In genomic region chr1:23743287-23744052, GRCh38 we compare ENCODE assay signal across 8 cellular contexts. TPM values are rescaled to one million over a fixed set of nuclear protein-coding genes. Genes with fewer than 3 reads are reported as not detected.
DNase-seq lines count a peak whose midpoint lies in the region; ATAC-seq and TF ChIP-seq lines count a peak whose summit lies in the region.

ELOA (plus strand) TSS chr1:23743471; CDS start chr1:23743504, 33 bp downstream.

- peak within 1 kb of the TSS; percentile 91 for H3K4me3 ChIP-seq in choroid plexus epithelial cell (ENCODE audit: low read depth, low read length)

- no peaks in the 10 kb centered on the region for H3K27me3 ChIP-seq in layer of hippocampus (ENCODE audit: control insufficient read depth, insufficient read depth, low read length)

- peak within 1 kb of the TSS; percentile 86 for H3K27ac ChIP-seq in layer of hippocampus (ENCODE audit: low read depth, low read length)

- peaks cover 18% of the 10 kb centered on the region for H3K36me3 Mint-ChIP-seq in activated CD4-positive, alpha-beta T cell treated with anti-CD3 and anti-CD28 coated beads for 36 hours (ENCODE audit: low read depth)

- peak within 1 kb of the TSS; percentile 87 for H3K4me3 Mint-ChIP-seq in activated CD4-positive, alpha-beta T cell treated with anti-CD3 and anti-CD28 coated beads for 36 hours

- CTCF ChIA-PET in activated CD4-positive, alpha-beta T cell treated with anti-CD3 and anti-CD28 coated beads for 36 hours (lab: Charles Lee) = interaction anchor here (0.6 to 4.1 kb wide), 12 partner anchors 9 to 401 kb away, joined by 3 to 23 read pairs (median 4); partner anchors contain the start of gene RPL11

- peak; percentile 35 to 74 for DNase-seq in NCI-H524 (lab: John Stamatoyannopoulos, UW)
- DNase-seq in NCI-H524 treated with DMSO at 0.1 percent for 48 hours (lab: John Stamatoyannopoulos, UW) = no peak
- peak; percentile 74 for DNase-seq in NCI-H226
- peak; percentile 88 for DNase-seq in activated CD4-positive, alpha-beta T cell treated with anti-CD3 and anti-CD28 coated beads for 36 hours
- peak; percentile 62 for DNase-seq in choroid plexus epithelial cell (ENCODE audit: low read depth)
- peak; percentile 55 to 74 for DNase-seq in stimulated activated CD4-positive, alpha-beta T cell treated with anti-CD3 and anti-CD28 coated beads, Interleukin-1b, Interleukin-23, amount 100 ng/mL, for 4 hours (ENCODE audit: low read depth in 2 of 2)

- H3K27me3 Mint-ChIP-seq in activated CD4-positive, alpha-beta T cell treated with anti-CD3 and anti-CD28 coated beads for 36 hours = no peaks in the 10 kb centered on the region

- ATAC-seq in HG02885 (IDR thresholded peaks at IDR 0.05; ENCODE audit: poor library complexity, unreplicated experiment) = peak; percentile 81
- ATAC-seq in activated CD4-positive, alpha-beta T cell treated with anti-CD3 and anti-CD28 coated beads for 36 hours = peak; percentile 94

- no peak for TF ChIP-seq CTCF in choroid plexus epithelial cell (conservative IDR thresholded peaks at IDR 0.05; ENCODE audit: low read depth, low read length)

- H3K4me1 Mint-ChIP-seq in activated CD4-positive, alpha-beta T cell treated with anti-CD3 and anti-CD28 coated beads for 36 hours = peaks cover 42% of the 10 kb centered on the region

- H3K9me3 Mint-ChIP-seq in activated CD4-positive, alpha-beta T cell treated with anti-CD3 and anti-CD28 coated beads for 36 hours (ENCODE audit: low read depth) = no peaks in the 10 kb centered on the region

- H3K27ac Mint-ChIP-seq in activated CD4-positive, alpha-beta T cell treated with anti-CD3 and anti-CD28 coated beads for 36 hours = peak within 1 kb of the TSS; percentile 91

- POLR2A ChIA-PET in activated CD4-positive, alpha-beta T cell treated with anti-CD3 and anti-CD28 coated beads for 36 hours (lab: Charles Lee) = interaction anchor here (0.7 to 2.1 kb wide), 4 partner anchors 45 to 51 kb away, joined by 3 to 14 read pairs (median 6); partner anchors contain the start of gene RPL11

- intact Hi-C loops in activated CD4-positive, alpha-beta T cell treated with anti-CD3 and anti-CD28 coated beads for 36 hours (cut with DNase I, micrococcal nuclease) = loop anchor here (1.0 to 2.0 kb wide), 12 partner anchors 29 to 375 kb away; partner anchors contain the start of genes ASAP3 (in 1 of the 2), E2F2 (in 1 of the 2), FUCA1 (in 1 of the 2) and GALE (in 1 of the 2)

RNA-seq across cellular contexts. Expression of gene ELOA, which starts in this region (rescaled TPM):
- total RNA-seq in activated CD4-positive, alpha-beta T cell treated with anti-CD3 and anti-CD28 coated beads for 36 hours = 10 to 100 TPM; 34.5 to 38.6 TPM
